ENCODE assay signal across 1 cellular context in the genomic region with DNA sequence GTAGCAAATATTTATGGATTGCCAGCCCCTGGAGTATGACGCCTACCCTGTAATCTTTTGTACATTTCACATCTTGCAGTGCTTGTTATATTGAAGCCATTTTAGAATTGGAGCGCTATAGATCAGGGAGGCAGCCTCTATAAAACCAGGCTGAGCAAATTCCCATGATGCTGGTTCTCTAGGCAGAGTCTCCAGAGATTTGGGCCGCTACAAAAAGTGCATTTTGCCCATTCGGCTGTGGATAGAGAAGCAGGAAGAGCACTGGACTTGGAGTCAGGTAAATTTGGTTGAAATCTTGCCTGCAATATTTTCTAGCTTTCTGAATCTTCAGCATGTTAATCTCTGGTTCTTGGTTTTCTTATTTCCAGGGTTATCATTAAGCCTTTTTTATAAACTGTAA.
A peak's percentile ranks its signal among the peaks of the same experiment; 100 is the strongest.
TF ChIP-seq lines count a peak whose summit lies in the region.

No MANE protein-coding gene starts in this region.

TF ChIP-seq in neural cell, 6 proteins besides CTCF, POLR2A, EP300 and RAD21 (continued from another document):
- TF ChIP-seq, protein P1, sequence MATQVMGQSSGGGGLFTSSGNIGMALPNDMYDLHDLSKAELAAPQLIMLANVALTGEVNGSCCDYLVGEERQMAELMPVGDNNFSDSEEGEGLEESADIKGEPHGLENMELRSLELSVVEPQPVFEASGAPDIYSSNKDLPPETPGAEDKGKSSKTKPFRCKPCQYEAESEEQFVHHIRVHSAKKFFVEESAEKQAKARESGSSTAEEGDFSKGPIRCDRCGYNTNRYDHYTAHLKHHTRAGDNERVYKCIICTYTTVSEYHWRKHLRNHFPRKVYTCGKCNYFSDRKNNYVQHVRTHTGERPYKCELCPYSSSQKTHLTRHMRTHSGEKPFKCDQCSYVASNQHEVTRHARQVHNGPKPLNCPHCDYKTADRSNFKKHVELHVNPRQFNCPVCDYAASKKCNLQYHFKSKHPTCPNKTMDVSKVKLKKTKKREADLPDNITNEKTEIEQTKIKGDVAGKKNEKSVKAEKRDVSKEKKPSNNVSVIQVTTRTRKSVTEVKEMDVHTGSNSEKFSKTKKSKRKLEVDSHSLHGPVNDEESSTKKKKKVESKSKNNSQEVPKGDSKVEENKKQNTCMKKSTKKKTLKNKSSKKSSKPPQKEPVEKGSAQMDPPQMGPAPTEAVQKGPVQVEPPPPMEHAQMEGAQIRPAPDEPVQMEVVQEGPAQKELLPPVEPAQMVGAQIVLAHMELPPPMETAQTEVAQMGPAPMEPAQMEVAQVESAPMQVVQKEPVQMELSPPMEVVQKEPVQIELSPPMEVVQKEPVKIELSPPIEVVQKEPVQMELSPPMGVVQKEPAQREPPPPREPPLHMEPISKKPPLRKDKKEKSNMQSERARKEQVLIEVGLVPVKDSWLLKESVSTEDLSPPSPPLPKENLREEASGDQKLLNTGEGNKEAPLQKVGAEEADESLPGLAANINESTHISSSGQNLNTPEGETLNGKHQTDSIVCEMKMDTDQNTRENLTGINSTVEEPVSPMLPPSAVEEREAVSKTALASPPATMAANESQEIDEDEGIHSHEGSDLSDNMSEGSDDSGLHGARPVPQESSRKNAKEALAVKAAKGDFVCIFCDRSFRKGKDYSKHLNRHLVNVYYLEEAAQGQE (IDR thresholded peaks at IDR 0.05; ENCODE audit: borderline replicate concordance): peak; percentile 21
- TF ChIP-seq EZH2 (IDR thresholded peaks at IDR 0.05; ENCODE audit: borderline replicate concordance, insufficient read depth, low read length, poor library complexity, severe bottlenecking): no peak
